9 cellular contexts compared by ENCODE assay signal in genomic region chr9:131405429-131405828, GRCh38. TPM values are rescaled to one million over a fixed set of nuclear protein-coding genes. Genes with fewer than 3 reads are reported as not detected.
DNase-seq lines count a peak whose midpoint lies in the region; ATAC-seq, FAIRE-seq and TF ChIP-seq lines count a peak whose summit lies in the region.
"Had no signal": no experiment of that assay in that cellular context is flagged by ENCODE, and none has a peak within 500 bp of the region (broad histone marks: within the 10 kb centered on the region; RNA-seq: fewer than 3 reads in every experiment).

No MANE protein-coding gene starts in this region.

- TF ChIP-seq EP300 in A549 (IDR thresholded peaks at IDR 0.05), result no peak

- H3K27me3 ChIP-seq in muscle layer of duodenum (ENCODE audit: low read depth, low read length) (no peaks in the 10 kb centered on the region), MM.1S (replicated peaks; ENCODE audit: insufficient read depth, low read length) (no peaks in the 10 kb centered on the region)

- ATAC-seq in A549, result no peak

- H3K36me3 ChIP-seq in KOPT-K1 (ENCODE audit: insufficient read depth, low read length) (peaks cover 8% of the 10 kb centered on the region; the same call in 1 of the 2 replicates), muscle layer of duodenum (ENCODE audit: control insufficient read depth in 1 of 2, insufficient read depth in 2 of 2, low read length in 2 of 2) (peaks cover 0 to 4% of the 10 kb centered on the region in 2 donors), MM.1S (replicated peaks; ENCODE audit: insufficient read depth, low read length) (0 out of 2 replicates have a peak, but pooled peaks cover 3% of the 10 kb centered on the region)

- H3K9me2 ChIP-seq in MM.1S (replicated peaks; ENCODE audit: insufficient read depth, low read length), result no peaks in the 10 kb centered on the region

- H3K4me3 ChIP-seq in A549 (no peak overlapping the region), coronary artery (peak overlapping the region; percentile 56), muscle layer of duodenum (ENCODE audit: low read depth in 1 of 2, low read length in 2 of 2) (peak overlapping the region; percentile 0 to 44), MM.1S (ENCODE audit: low read length) (no peak overlapping the region)

- TF ChIP-seq CTCF in A549 (IDR thresholded peaks at IDR 0.05) (no peak), coronary artery (IDR thresholded peaks at IDR 0.05) (no peak), MM.1S (IDR thresholded peaks at IDR 0.05; ENCODE audit: low read length) (no peak)

- peaks cover 97% of the 10 kb centered on the region for H4K20me1 ChIP-seq in MM.1S (ENCODE audit: insufficient read depth, low read length)

- H2AFZ ChIP-seq in MM.1S (ENCODE audit: low read length), result no peak overlapping the region

- peak overlapping the region; percentile 47; the same call in 2 of the 3 replicates for H3K4me2 ChIP-seq in A549
- no peak overlapping the region for H3K4me2 ChIP-seq in MM.1S (ENCODE audit: low read depth, low read length)

- DNase-seq in A549 (ENCODE audit: low read depth in 1 of 2, low spot score in 1 of 2), result no peak
- DNase-seq in coronary artery (ENCODE audit: low spot score), result no peak
- no peak for DNase-seq in MM.1S
- DNase-seq in putamen (ENCODE audit: low spot score), result no peak
- DNase-seq in globus pallidus (ENCODE audit: low spot score), result no peak
- DNase-seq in SKM-1 treated with dmso at 0.1 percent for 144 hours (lab: John Stamatoyannopoulos, UW; ENCODE audit: unreplicated experiment), result no peak
- DNase-seq: T-helper 9 cell had no signal

- CTCF ChIA-PET in A549 (lab: Yijun Ruan, JAX), result interaction anchor here (1.0 to 7.3 kb wide), 10 partner anchors 9 to 72 kb away, joined by 3 to 45 read pairs (median 4); no protein-coding TSS in a partner anchor

- no peak for TF ChIP-seq POLR2A in A549 (IDR thresholded peaks at IDR 0.05; ENCODE audit: low read length)

- no peak for TF ChIP-seq RAD21 in A549 (conservative IDR thresholded peaks at IDR 0.05 in 1 of 2, IDR thresholded peaks at IDR 0.05 in 1 of 2)

- H3K9me3 ChIP-seq in A549 (no peaks in the 10 kb centered on the region), KOPT-K1 (ENCODE audit: insufficient read depth, low read length, poor library complexity, severe bottlenecking) (no peaks in the 10 kb centered on the region), muscle layer of duodenum (ENCODE audit: control insufficient read depth in 1 of 2, low read length in 2 of 2) (no peaks in the 10 kb centered on the region), MM.1S (replicated peaks; ENCODE audit: insufficient read depth, low read length) (no peaks in the 10 kb centered on the region)

- H3F3A ChIP-seq in MM.1S (ENCODE audit: insufficient read depth, low read length), result peaks cover 9% of the 10 kb centered on the region; the same call in 1 of the 2 replicates

- H3K79me2 ChIP-seq in MM.1S (ENCODE audit: low read length), result peaks cover 100% of the 10 kb centered on the region

- POLR2A ChIA-PET in A549 (lab: Yijun Ruan, JAX), result interaction anchor here (1.5 kb wide), 1 partner anchor 32 kb away, joined by 4 read pairs; no protein-coding TSS in a partner anchor

- no peak overlapping the region for H3K27ac ChIP-seq in A549
- H3K27ac ChIP-seq in KOPT-K1 (ENCODE audit: low read depth, low read length, poor library complexity, severe bottlenecking), result peak overlapping the region; percentile 44
- peak overlapping the region in 1 of 2 donors; percentile 73 for H3K27ac ChIP-seq in coronary artery
- peak overlapping the region; percentile 48 for H3K27ac ChIP-seq in muscle layer of duodenum (ENCODE audit: low read length)
- no peak overlapping the region for H3K27ac ChIP-seq in MM.1S (ENCODE audit: low read length)

- H3K4me1 ChIP-seq in A549 (peaks cover 99% of the 10 kb centered on the region), muscle layer of duodenum (ENCODE audit: control insufficient read depth in 1 of 2, insufficient read depth in 2 of 2, low read length in 2 of 2) (peaks cover 51 to 75% of the 10 kb centered on the region in 2 donors), MM.1S (ENCODE audit: low read length) (peaks cover 20% of the 10 kb centered on the region)

- no peak for FAIRE-seq in A549 (lab: Jason Lieb, UNC)

- no peak overlapping the region for H3K9ac ChIP-seq in MM.1S (ENCODE audit: low read length)

- WGBS in A549 (ENCODE audit: missing lambda C conversion rate), result 85% methylated on average over 6 of the region's 6 CpGs

TF ChIP-seq in A549, 52 proteins besides CTCF, POLR2A, EP300 and RAD21:
- TF ChIP-seq ATOH8 (CRISPR knock-in tag; IDR thresholded peaks at IDR 0.05; ENCODE audit: low read depth), result no peak
- TF ChIP-seq MAZ (IDR thresholded peaks at IDR 0.05; ENCODE audit: borderline replicate concordance, low read depth, low read length), result no peak
- no peak for TF ChIP-seq SMC3 (IDR thresholded peaks at IDR 0.05)
- no peak for TF ChIP-seq KDM5A (IDR thresholded peaks at IDR 0.05)
- TF ChIP-seq EHMT2 (IDR thresholded peaks at IDR 0.05; ENCODE audit: low read depth), result no peak
- TF ChIP-seq ZFP36 (IDR thresholded peaks at IDR 0.05; ENCODE audit: borderline replicate concordance, partially characterized antibody), result no peak

RNA-seq across cellular contexts. Expression of gene PRRC2B, which starts 11.5 kb away (rescaled TPM):
- polyA plus RNA-seq in A549 (2011; rRNA removed), result 35.6 and 57.0 TPM in 2 replicates
- 24.9 and 37.2 TPM in 2 replicates for polyA plus RNA-seq in A549 (2012; cell fraction: cytosol; rRNA removed)
- 128 and 136 TPM in 2 replicates for polyA plus RNA-seq in A549 (2012; cell fraction: nucleus; rRNA removed)
- 44.9 to 47.3 TPM (median 45.5 TPM) in 3 replicates for polyA plus RNA-seq in A549 (2017; fragmentation: RNase III; extraction: RNeasy Plus Mini Kit Qiagen cat#74134 plus additional on column Dnase treatment)
- polyA minus RNA-seq in A549 (2011; rRNA and poly(A)+ RNA removed), result 91.0 and 93.7 TPM in 2 replicates

Comparison
In these comparisons a context has a peak if more than half of its experiments do, and no peak if none do; other contexts are left out.
1. H3K27ac ChIP-seq: peak in KOPT-K1 (single experiment) and muscle layer of duodenum (single experiment); none in A549 (0 of 2) and MM.1S (single experiment).
2. H3K4me3 ChIP-seq: peak in coronary artery (single experiment) and muscle layer of duodenum (2 of 2); none in A549 (single experiment) and MM.1S (single experiment).